19 cellular contexts compared by ENCODE assay signal in genomic region chr3:117695871-117696270, GRCh38.
"Had no signal": no experiment of that assay in that cellular context is flagged by ENCODE, and none has a peak within 500 bp of the region (broad histone marks: within the 10 kb centered on the region; RNA-seq: fewer than 3 reads in every experiment).

No MANE protein-coding gene starts in this region.

- H3K36me3 ChIP-seq: gastrocnemius medialis, prostate gland, right atrium auricular region, thyroid gland had no signal

- H3K4me2 ChIP-seq: hepatocyte, smooth muscle cell had no signal

- H3K79me2 ChIP-seq: hepatocyte had no signal

- DNase-seq: cortex of kidney; effector memory CD8-positive, alpha-beta T cell; gastrocnemius medialis; kidney; natural killer cell; stimulated activated CD4-positive, alpha-beta T cell treated with anti-CD3 and anti-CD28 coated beads, Interleukin-12 subunit alpha, Interleukin-12 subunit beta, amount 100 ng/mL, for 4 hours; stimulated activated CD4-positive, alpha-beta T cell treated with anti-CD3 and anti-CD28 coated beads, Interleukin-1b, Interleukin-23, amount 100 ng/mL, for 48 hours; stimulated activated CD4-positive, alpha-beta T cell treated with anti-CD3 and anti-CD28 coated beads, Interleukin-4, amount 100 ng/mL, for 1 hour; stimulated activated CD8-positive, alpha-beta memory T cell treated with anti-CD3 and anti-CD28 coated beads, Interleukin-4, amount 100 ng/mL, for 48 hours; stimulated activated naive CD4-positive, alpha-beta T cell; stimulated activated naive CD8-positive, alpha-beta T cell treated with anti-CD3 and anti-CD28 coated beads, Interleukin-15, amount 100 ng/mL, for 72 hours; thyroid gland had no signal

- H3K27ac ChIP-seq: gastrocnemius medialis, hepatocyte, prostate gland, right atrium auricular region, thyroid gland had no signal

- ATAC-seq: effector memory CD8-positive, alpha-beta T cell; gastrocnemius medialis; left lobe of liver; natural killer cell; sciatic nerve; stimulated activated naive CD8-positive, alpha-beta T cell treated with anti-CD3 and anti-CD28 coated beads, Interleukin-15, amount 100 ng/mL, for 72 hours had no signal

- H3K27me3 ChIP-seq: gastrocnemius medialis, hepatocyte, right atrium auricular region, thyroid gland had no signal

- H2AFZ ChIP-seq: hepatocyte had no signal

- H3K4me1 ChIP-seq: gastrocnemius medialis, prostate gland, right atrium auricular region, thyroid gland had no signal

- H3K4me3 ChIP-seq: gastrocnemius medialis, hepatocyte, lung, prostate gland, right atrium auricular region, smooth muscle cell, thyroid gland had no signal

- H3K9me3 ChIP-seq: gastrocnemius medialis, prostate gland, right atrium auricular region, thyroid gland had no signal
